ENCODE assay signal across 7 cellular contexts in genomic region chr10:17742918-17743317, GRCh38. TPM values are rescaled to one million over a fixed set of nuclear protein-coding genes. Genes with fewer than 3 reads are reported as not detected.
DNase-seq lines count a peak whose midpoint lies in the region; TF ChIP-seq lines count a peak whose summit lies in the region.

No MANE protein-coding gene starts in this region.

- no peaks in the 10 kb centered on the region for H3K36me3 Mint-ChIP-seq in activated CD4-positive, alpha-beta T cell treated with anti-CD3 and anti-CD28 coated beads, Interleukin-2, amount 10 ng/mL, durations not matched to agents 24 days and 14 days (ENCODE audit: low read depth)

- TF ChIP-seq CTCF in GM12875 (IDR thresholded peaks at IDR 0.05; ENCODE audit: borderline replicate concordance, insufficient read depth, low read depth, low read length), result peak; percentile 75
- TF ChIP-seq CTCF in LNCAP (IDR thresholded peaks at IDR 0.05), result peak; percentile 94
- TF ChIP-seq CTCF in dorsolateral prefrontal cortex (IDR thresholded peaks at IDR 0.05 in 54 of 56, conservative IDR thresholded peaks at IDR 0.05 in 2 of 56; ENCODE audit: low read depth in 1 of 56, partially characterized antibody in 56 of 56), result peak; percentile 72 to 98 (median 87)

- H3K4me3 ChIP-seq in GM12875 (ENCODE audit: low read depth, low read length) (no peak overlapping the region), dorsolateral prefrontal cortex (peak overlapping the region in 21 of 59 donors; percentile 2 to 47 (median 21))

- no peak overlapping the region for H3K4me3 Mint-ChIP-seq in activated CD4-positive, alpha-beta T cell treated with anti-CD3 and anti-CD28 coated beads, Interleukin-2, amount 10 ng/mL, durations not matched to agents 24 days and 14 days

- no peaks in the 10 kb centered on the region for H3K27me3 Mint-ChIP-seq in activated CD4-positive, alpha-beta T cell treated with anti-CD3 and anti-CD28 coated beads, Interleukin-2, amount 10 ng/mL, durations not matched to agents 24 days and 14 days

- H3K9me3 Mint-ChIP-seq in activated CD4-positive, alpha-beta T cell treated with anti-CD3 and anti-CD28 coated beads, Interleukin-2, amount 10 ng/mL, durations not matched to agents 24 days and 14 days, result no peaks in the 10 kb centered on the region

- no peaks in the 10 kb centered on the region for H3K27me3 ChIP-seq in dorsolateral prefrontal cortex

- peaks cover 9% of the 10 kb centered on the region for H3K4me1 Mint-ChIP-seq in activated CD4-positive, alpha-beta T cell treated with anti-CD3 and anti-CD28 coated beads, Interleukin-2, amount 10 ng/mL, durations not matched to agents 24 days and 14 days

- intact Hi-C loops in activated CD4-positive, alpha-beta T cell treated with anti-CD3 and anti-CD28 coated beads, Interleukin-2, amount 10 ng/mL, durations not matched to agents 24 days and 14 days (cut with micrococcal nuclease), result loop anchor here (1.0 kb wide), 2 partner anchors 100 to 136 kb away; no protein-coding TSS in a partner anchor
- intact Hi-C loops in dorsolateral prefrontal cortex (cut with DNase I), result loop anchor here (2.0 to 5.0 kb wide), 2 partner anchors 126 to 136 kb away; partner anchors contain the start of gene HACD1 (in 1 of the 2)

- H3K27ac Mint-ChIP-seq in activated CD4-positive, alpha-beta T cell treated with anti-CD3 and anti-CD28 coated beads, Interleukin-2, amount 10 ng/mL, durations not matched to agents 24 days and 14 days, result no peak overlapping the region

- no peak overlapping the region for H3K27ac ChIP-seq in dorsolateral prefrontal cortex

- DNase-seq in activated CD4-positive, alpha-beta T cell treated with anti-CD3 and anti-CD28 coated beads, Interleukin-2, amount 10 ng/mL, durations not matched to agents 24 days and 14 days, result peak; percentile 90
- peak in 8 of 10 donors; percentile 36 to 54 (median 46) for DNase-seq in dorsolateral prefrontal cortex
- DNase-seq in midbrain (lab: John Stamatoyannopoulos, UW), result peak; percentile 43
- DNase-seq in stimulated activated CD8-positive, alpha-beta memory T cell treated with anti-CD3 and anti-CD28 coated beads, Interleukin-4, amount 100 ng/mL, for 24 hours (ENCODE audit: low read depth), result peak; percentile 55
- DNase-seq in DMS153 (lab: John Stamatoyannopoulos, UW), result no peak

RNA-seq across cellular contexts. Expression of gene TMEM236, which starts 9.1 kb away (rescaled TPM):
- total RNA-seq in activated CD4-positive, alpha-beta T cell treated with anti-CD3 and anti-CD28 coated beads, Interleukin-2, amount 10 ng/mL, durations not matched to agents 24 days and 14 days, result 0.02 and 0.05 TPM in 2 replicates
- 1 to 10 TPM in 2 of 120 experiments, under 1 TPM in 90, not detected in 28; 0.06 to 1.5 (median 0.21) TPM for total RNA-seq in dorsolateral prefrontal cortex
